ENCODE assay signal across 1 cellular context in the genomic region with DNA sequence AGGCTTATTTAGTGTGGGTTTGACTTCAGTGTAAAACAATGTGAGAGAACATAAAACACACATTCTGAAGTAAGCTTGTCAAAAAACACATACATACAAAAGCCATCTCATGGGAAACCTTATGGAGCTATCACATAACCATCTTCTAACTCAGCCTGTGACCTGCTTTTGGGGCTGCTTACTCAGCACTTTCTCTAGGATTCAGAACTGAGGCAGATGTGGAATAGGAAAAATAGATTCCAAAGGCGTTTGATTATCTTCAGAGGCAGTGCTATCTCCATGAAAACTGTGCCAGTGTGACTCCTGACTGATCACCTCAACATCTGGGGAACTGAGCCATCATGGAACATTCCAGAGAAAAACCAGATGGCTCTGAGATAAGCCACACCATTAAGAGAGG.
TF ChIP-seq lines count a peak whose summit lies in the region.

No MANE protein-coding gene starts in this region.

TF ChIP-seq in HepG2, 621 proteins besides CTCF, POLR2A, EP300 and RAD21:
- TF ChIP-seq MAFK (conservative IDR thresholded peaks at IDR 0.05 in 1 of 2, IDR thresholded peaks at IDR 0.05 in 1 of 2; ENCODE audit: low read length in 2 of 2) (peak; percentile 92 to 97), MAFF (IDR thresholded peaks at IDR 0.05; ENCODE audit: low read depth, low read length) (peak; percentile 94), ELF1 (CRISPR knock-in tag; IDR thresholded peaks at IDR 0.05) (no peak), ZNF615 (CRISPR knock-in tag; IDR thresholded peaks at IDR 0.05; ENCODE audit: borderline replicate concordance) (no peak), ZNF552 (CRISPR knock-in tag; IDR thresholded peaks at IDR 0.05; ENCODE audit: borderline replicate concordance) (no peak)
TF ChIP-seq in HepG2: peak in this region for 2.
